ENCODE assay signal across 16 cellular contexts in genomic region chr14:75163677-75164076, GRCh38. TPM values are rescaled to one million over a fixed set of nuclear protein-coding genes. Genes with fewer than 3 reads are reported as not detected.
DNase-seq lines count a peak whose midpoint lies in the region; ATAC-seq, FAIRE-seq and TF ChIP-seq lines count a peak whose summit lies in the region.
"Had no signal": no experiment of that assay in that cellular context is flagged by ENCODE, and none has a peak within 500 bp of the region (broad histone marks: within the 10 kb centered on the region; RNA-seq: fewer than 3 reads in every experiment).

No MANE protein-coding gene starts in this region.

- H3K36me3 ChIP-seq in trophoblast cell (ENCODE audit: control insufficient read depth in 1 of 2, insufficient read depth in 2 of 2, low read length in 2 of 2): no peaks in the 10 kb centered on the region
- peaks cover 0 to 6% of the 10 kb centered on the region in 2 donors for H3K36me3 ChIP-seq in gastroesophageal sphincter
- H3K36me3 ChIP-seq: HAP-1 had no signal

- H3K9ac ChIP-seq in trophoblast cell (ENCODE audit: low read length): no peak overlapping the region
- H3K9ac ChIP-seq: GM23248 had no signal

- no peak overlapping the region for H2AK5ac ChIP-seq in trophoblast cell (ENCODE audit: low read length)

- no peaks in the 10 kb centered on the region for H3K79me2 ChIP-seq in trophoblast cell (ENCODE audit: control insufficient read depth, insufficient read depth, low read length, poor library complexity)

- H3K27ac ChIP-seq in cingulate gyrus (ENCODE audit: low read depth, low read length): peak overlapping the region; percentile 13
- no peak overlapping the region for H3K27ac ChIP-seq in trophoblast cell (ENCODE audit: low read depth, low read length)
- H3K27ac ChIP-seq in temporal lobe (ENCODE audit: low read depth, low read length): peak overlapping the region; percentile 6
- no peak overlapping the region for H3K27ac ChIP-seq in gastroesophageal sphincter
- H3K27ac ChIP-seq: BLaER1 treated with 17β-estradiol and CSF1 and Interleukin-3, amounts not matched to agents 10 nM and 100 nM; GM23248 had no signal

- H2BK5ac ChIP-seq in trophoblast cell (ENCODE audit: low read depth, low read length, poor library complexity): no peak overlapping the region

- FAIRE-seq in HTR-8/SVneo (lab: Jason Lieb, UNC): peak; percentile 23
- FAIRE-seq: GM19239 had no signal

- no peak overlapping the region for H2BK12ac ChIP-seq in trophoblast cell (ENCODE audit: low read length)

- H3K27me3 ChIP-seq in trophoblast cell (ENCODE audit: insufficient read depth, low read length) (no peaks in the 10 kb centered on the region), gastroesophageal sphincter (no peaks in the 10 kb centered on the region)
- H3K27me3 ChIP-seq: BLaER1 treated with 17β-estradiol and CSF1 and Interleukin-3, amounts not matched to agents 10 nM and 100 nM had no signal

- no peak overlapping the region for H2AFZ ChIP-seq in trophoblast cell (ENCODE audit: insufficient read depth, low read length, poor library complexity)
- H2AFZ ChIP-seq: GM23248 had no signal

- no peak overlapping the region for H4K91ac ChIP-seq in trophoblast cell (ENCODE audit: low read depth, low read length)

- no peak overlapping the region for H3K4me2 ChIP-seq in trophoblast cell (ENCODE audit: low read length)

- TF ChIP-seq EP300 in gastroesophageal sphincter (IDR thresholded peaks at IDR 0.05): no peak

- no peak overlapping the region for H3K18ac ChIP-seq in trophoblast cell (ENCODE audit: low read length)

- no peak overlapping the region for H2BK120ac ChIP-seq in trophoblast cell (ENCODE audit: insufficient read depth, low read length, poor library complexity)

- TF ChIP-seq POLR2A in gastroesophageal sphincter (IDR thresholded peaks at IDR 0.05): no peak

- no peak overlapping the region for H3K23ac ChIP-seq in trophoblast cell (ENCODE audit: low read length)

- no peaks in the 10 kb centered on the region for H3K9me3 ChIP-seq in trophoblast cell (ENCODE audit: insufficient read depth, low read depth, low read length)
- H3K9me3 ChIP-seq in gastroesophageal sphincter: no peaks in the 10 kb centered on the region
- H3K9me3 ChIP-seq: BLaER1 treated with 17β-estradiol and CSF1 and Interleukin-3, amounts not matched to agents 10 nM and 100 nM; HAP-1 had no signal

- H3K14ac ChIP-seq in trophoblast cell (ENCODE audit: low read length): no peak overlapping the region

- no peaks in the 10 kb centered on the region for H3K79me1 ChIP-seq in trophoblast cell (ENCODE audit: low read length)

- no peak overlapping the region for H4K12ac ChIP-seq in trophoblast cell (ENCODE audit: low read depth, low read length)

- TF ChIP-seq CTCF in gastroesophageal sphincter (IDR thresholded peaks at IDR 0.05): no peak

- DNase-seq in HTR-8/SVneo (ENCODE audit: insufficient read length, low spot score): no peak
- DNase-seq in trophoblast cell: no peak
- no peak for DNase-seq in cortex of kidney (lab: John Stamatoyannopoulos, UW)
- DNase-seq: Calu3; CD8-positive, alpha-beta T cell; DMS79 treated with DMSO at 0.1 percent for 48 hours; GF-D8; GM23248; IMR-90 had no signal

- no peaks in the 10 kb centered on the region for H3K4me1 ChIP-seq in trophoblast cell (ENCODE audit: control insufficient read depth in 1 of 2, insufficient read depth in 2 of 2, low read length in 2 of 2)
- H3K4me1 ChIP-seq in gastroesophageal sphincter: peaks cover 0 to 72% (median 21%) of the 10 kb centered on the region in 3 donors

- H3K4me3 ChIP-seq in trophoblast cell (ENCODE audit: low read depth, low read length) (no peak overlapping the region), gastroesophageal sphincter (no peak overlapping the region)
- H3K4me3 ChIP-seq: BLaER1 treated with 17β-estradiol and CSF1 and Interleukin-3, amounts not matched to agents 10 nM and 100 nM; GM23248; HAP-1 had no signal

- no peak overlapping the region for H4K8ac ChIP-seq in trophoblast cell (ENCODE audit: low read depth, low read length)

- peak overlapping the region; percentile 19 for H3K4ac ChIP-seq in trophoblast cell (ENCODE audit: low read depth, low read length)

- ATAC-seq in gastroesophageal sphincter (no peak), GM18502 (IDR thresholded peaks at IDR 0.05; ENCODE audit: poor library complexity, unreplicated experiment) (no peak)
- ATAC-seq: CD8-positive, alpha-beta T cell had no signal

- WGBS in trophoblast cell (ENCODE audit: extremely low coverage, insufficient coverage, insufficient read length): no CpG with 5 or more reads among the region's 2 CpGs
- WGBS in gastroesophageal sphincter (ENCODE audit: low coverage in 1 of 2), 2 donors: 91 to 100% methylated on average over 1 to 2 of the region's 2 CpGs

RNA-seq across cellular contexts. Expression of gene TMED10, which starts 12.7 kb away (rescaled TPM):
- polyA plus RNA-seq in trophoblast cell (2013): 331 and 337 TPM in 2 replicates
- total RNA-seq in temporal lobe (94.2 TPM), gastroesophageal sphincter (100 to 1,000 TPM; 140 to 241 (median 162) TPM)

RNA-seq across cellular contexts. Expression of gene NEK9, which starts 36.8 kb away (rescaled TPM):
- polyA plus RNA-seq in trophoblast cell (2013): 16.5 and 17.4 TPM in 2 replicates
- 29.0 TPM for total RNA-seq in temporal lobe
- total RNA-seq in gastroesophageal sphincter: 10 to 100 TPM; 34.2 to 95.4 (median 85.9) TPM

Comparison
In these comparisons a context has a peak if more than half of its experiments do, and no peak if none do; other contexts are left out.
1. H3K27ac ChIP-seq: peak in cingulate gyrus (single experiment) and temporal lobe (single experiment); none in trophoblast cell (single experiment) and gastroesophageal sphincter (0 of 4).